Comparison of ENCODE assay signal across 1 cellular context in the genomic region with DNA sequence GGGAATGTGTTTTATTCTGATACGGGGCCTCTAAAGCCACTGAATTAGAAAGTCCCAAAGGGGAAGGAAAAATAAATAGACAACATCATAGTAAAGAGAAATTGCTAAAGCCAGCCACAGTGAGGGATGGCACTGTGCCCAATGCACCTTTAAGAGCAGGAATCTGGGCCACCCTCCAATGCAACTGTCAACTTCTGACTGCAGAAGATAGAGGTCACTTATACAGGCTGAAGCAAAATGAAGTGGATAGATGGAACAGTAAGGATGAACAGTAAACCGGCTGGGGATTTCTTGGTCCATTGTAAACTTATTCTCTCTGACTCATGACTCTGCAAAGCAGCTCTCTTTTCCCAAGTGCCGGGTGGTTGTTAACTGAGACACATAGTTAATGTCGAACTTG.
A peak's percentile ranks its signal among the peaks of the same experiment; 100 is the strongest.
TF ChIP-seq lines count a peak whose summit lies in the region.

No MANE protein-coding gene starts in this region.

TF ChIP-seq in IMR-90, 13 proteins besides CTCF, POLR2A, EP300 and RAD21:
- TF ChIP-seq BHLHE40 (IDR thresholded peaks at IDR 0.05; ENCODE audit: low read depth, low read length) (no peak), FOS (IDR thresholded peaks at IDR 0.05; ENCODE audit: low read depth, low read length) (peak; percentile 28; the same call in 1 of the 2 replicates), MAZ (IDR thresholded peaks at IDR 0.05; ENCODE audit: borderline replicate concordance, low read depth, low read length) (no peak), CEBPB (IDR thresholded peaks at IDR 0.05; ENCODE audit: low read depth, low read length) (no peak)
